In the genomic region with DNA sequence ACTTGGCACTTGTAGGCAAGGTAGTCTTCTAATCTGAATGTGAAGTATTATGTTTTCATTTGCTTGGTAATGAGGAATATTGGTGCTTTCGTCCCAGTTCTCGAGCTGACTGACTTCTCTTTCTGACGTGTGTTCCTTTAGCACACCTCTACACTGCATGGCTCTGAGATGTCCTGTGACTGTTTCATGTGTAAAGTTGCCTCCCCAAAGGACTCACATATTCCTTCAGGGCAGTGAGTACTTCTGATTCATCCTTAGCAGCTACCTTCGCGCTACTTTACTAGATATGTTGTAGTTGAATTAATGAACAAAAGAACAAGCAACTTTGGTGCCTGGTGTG, we compare ENCODE assay signal across 11 cellular contexts.
DNase-seq lines count a peak whose midpoint lies in the region; ATAC-seq and TF ChIP-seq lines count a peak whose summit lies in the region.
"Had no signal": no experiment of that assay in that cellular context is flagged by ENCODE, and none has a peak within 500 bp of the region (broad histone marks: within the 10 kb centered on the region; RNA-seq: fewer than 3 reads in every experiment).

No MANE protein-coding gene starts in this region.

- TF ChIP-seq CTCF in Calu3 (IDR thresholded peaks at IDR 0.05; ENCODE audit: unreplicated experiment) (no peak), colonic mucosa (IDR thresholded peaks at IDR 0.05) (no peak), endodermal cell (conservative IDR thresholded peaks at IDR 0.05) (no peak)

- CTCF ChIA-PET in Calu3 (lab: Charles Lee) = interaction anchor here (0.7 to 1.9 kb wide), 15 partner anchors 9 to 344 kb away, joined by 3 to 22 read pairs (median 7); no protein-coding TSS in a partner anchor

- H3K9me3 ChIP-seq in colonic mucosa = no peaks in the 10 kb centered on the region
- H3K9me3 ChIP-seq in endodermal cell (ENCODE audit: control insufficient read depth, low read length) = no peaks in the 10 kb centered on the region
- H3K9me3 ChIP-seq: mucosa of descending colon had no signal

- H3K4me3 Mint-ChIP-seq in Calu3 (ENCODE audit: low read depth, unreplicated experiment) (peak overlapping the region; percentile 39), endodermal cell (no peak overlapping the region)

- H3K36me3 ChIP-seq in colonic mucosa (no peaks in the 10 kb centered on the region), endodermal cell (ENCODE audit: control insufficient read depth, insufficient read depth, low read length) (no peaks in the 10 kb centered on the region)

- BruUV-seq in Calu3 (replicated peaks; lab: Mats Ljungman, UMichigan) = TSS peak; percentile 87

- H3K4me1 Mint-ChIP-seq in Calu3 (ENCODE audit: low read depth, unreplicated experiment) (peaks cover 78% of the 10 kb centered on the region), endodermal cell (peaks cover 4% of the 10 kb centered on the region)

- H3K27ac Mint-ChIP-seq in Calu3 (ENCODE audit: unreplicated experiment) (peak overlapping the region; percentile 95), endodermal cell (no peak overlapping the region)

- H3K27me3 Mint-ChIP-seq in Calu3 (ENCODE audit: unreplicated experiment) (no peaks in the 10 kb centered on the region), endodermal cell (ENCODE audit: insufficient read depth) (no peaks in the 10 kb centered on the region)

- H3K27me3 ChIP-seq in colonic mucosa = no peaks in the 10 kb centered on the region
- H3K27me3 ChIP-seq in endodermal cell (ENCODE audit: control insufficient read depth, insufficient read depth, low read length, poor library complexity, severe bottlenecking) = no peaks in the 10 kb centered on the region

- intact Hi-C loops in Calu3 (cut with micrococcal nuclease; ENCODE audit: unreplicated experiment) = loop anchor here (2.0 to 5.0 kb wide), 6 partner anchors 58 to 360 kb away; no protein-coding TSS in a partner anchor
- intact Hi-C loops in colonic mucosa (cut with DNase I) = loop anchor here (10.0 kb wide), 1 partner anchor 108 kb away; no protein-coding TSS in a partner anchor
- intact Hi-C loops in sciatic nerve (cut with DNase I) = no loop called here

- H3K4me1 ChIP-seq in colonic mucosa (peaks cover 13% of the 10 kb centered on the region), endodermal cell (ENCODE audit: control insufficient read depth, insufficient read depth, low read length) (no peaks in the 10 kb centered on the region)

- no peaks in the 10 kb centered on the region for H3K9me3 Mint-ChIP-seq in Calu3 (ENCODE audit: low read depth, unreplicated experiment)
- no peaks in the 10 kb centered on the region for H3K9me3 Mint-ChIP-seq in endodermal cell

- H3K36me3 Mint-ChIP-seq in Calu3 (ENCODE audit: insufficient read depth, unreplicated experiment) (peaks cover 34% of the 10 kb centered on the region), endodermal cell (ENCODE audit: low read depth) (no peaks in the 10 kb centered on the region)

- no peak for DNase-seq in Calu3
- no peak for DNase-seq in colonic mucosa
- DNase-seq in sciatic nerve (ENCODE audit: low spot score) = no peak
- DNase-seq in endodermal cell = no peak
- DNase-seq in globus pallidus (ENCODE audit: low spot score) = no peak
- no peak for DNase-seq in COLO668 (lab: John Stamatoyannopoulos, UW; ENCODE audit: unreplicated experiment)
- DNase-seq in NCI-H2227 (lab: John Stamatoyannopoulos, UW; ENCODE audit: unreplicated experiment) = no peak
- DNase-seq: activated CD4-positive, alpha-beta T cell treated with anti-CD3 and anti-CD28 coated beads, Interleukin-2, amount 50 U/mL, for 4 hours; effector CD4-positive, alpha-beta T cell; mucosa of descending colon had no signal

- peak; percentile 8 for ATAC-seq in HG03280 (IDR thresholded peaks at IDR 0.05; ENCODE audit: unreplicated experiment)
- ATAC-seq in sciatic nerve = peak; percentile 1

- H3K27ac ChIP-seq in colonic mucosa (peak overlapping the region; percentile 53), endodermal cell (ENCODE audit: low read depth, low read length) (no peak overlapping the region)

- H3K9ac ChIP-seq in colonic mucosa (ENCODE audit: low read depth in 2 of 2, low read length in 2 of 2) (no peak overlapping the region), endodermal cell (ENCODE audit: extremely low read depth, low read length, poor library complexity, severe bottlenecking) (no peak overlapping the region)

- H3K4me3 ChIP-seq in colonic mucosa = no peak overlapping the region
- no peak overlapping the region for H3K4me3 ChIP-seq in endodermal cell (ENCODE audit: low read length)
- H3K4me3 ChIP-seq: mucosa of descending colon had no signal

- 95 to 100% methylated on average over 3 to 5 of the region's 5 CpGs for WGBS in endodermal cell (ENCODE audit: insufficient coverage in 1 of 2, insufficient read length in 1 of 2), 2 experiments
